Comparison of ENCODE assay signal across 10 cellular contexts in the genomic region with DNA sequence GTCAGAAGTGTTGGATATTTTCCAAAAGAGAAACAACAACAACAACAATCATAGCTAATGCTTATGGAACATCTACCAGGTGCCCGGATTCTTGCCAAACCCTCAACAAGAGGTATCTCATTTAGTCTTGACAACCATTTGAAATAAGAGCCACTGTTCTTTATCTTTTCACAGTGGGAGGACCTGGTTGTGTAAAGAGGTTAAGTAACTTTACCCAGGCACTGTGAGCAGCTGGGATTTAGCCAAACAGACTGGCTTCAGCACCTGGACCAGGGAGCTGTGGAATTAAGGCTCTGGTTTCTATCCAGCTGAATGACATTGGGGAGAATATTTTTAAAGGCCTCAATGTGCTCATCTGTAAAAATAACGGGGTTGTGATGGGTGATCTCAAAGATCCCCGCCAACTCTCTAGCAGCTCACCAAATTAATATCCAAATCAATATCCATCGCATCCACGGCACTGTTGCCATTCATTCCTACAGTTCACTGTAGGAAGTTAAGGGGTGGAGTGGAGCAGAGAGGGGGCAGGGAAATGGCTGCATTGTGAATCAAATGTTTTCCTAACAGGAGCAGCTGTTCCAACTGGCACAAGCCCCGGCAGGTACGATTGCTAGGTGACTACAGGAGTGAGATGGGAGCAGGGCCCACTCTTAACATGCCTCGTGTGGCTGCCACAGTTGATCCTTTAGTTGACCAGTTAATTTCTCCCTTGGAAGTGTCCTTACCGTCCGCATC.
DNase-seq lines count a peak whose midpoint lies in the region; ATAC-seq and TF ChIP-seq lines count a peak whose summit lies in the region.
"Had no signal": no experiment of that assay in that cellular context is flagged by ENCODE, and none has a peak within 500 bp of the region (broad histone marks: within the 10 kb centered on the region; RNA-seq: fewer than 3 reads in every experiment).

No MANE protein-coding gene starts in this region.

- H3K9me3 Mint-ChIP-seq in activated naive CD8-positive, alpha-beta T cell treated with anti-CD3 and anti-CD28 coated beads, Interleukin-2, amount 10 ng/mL, durations not matched to agents 7 days and 5 days: no peaks in the 10 kb centered on the region
- H3K9me3 Mint-ChIP-seq in activated naive CD8-positive, alpha-beta T cell treated with anti-CD3 and anti-CD28 coated beads for 36 hours: no peaks in the 10 kb centered on the region
- H3K9me3 Mint-ChIP-seq: nephron had no signal

- H3K27ac ChIP-seq in left ventricle myocardium inferior (replicated peaks) (peak overlapping the region; percentile 82), thyroid gland (no peak overlapping the region), brain microvascular endothelial cell (no peak overlapping the region)

- peak overlapping the region; percentile 49 for H3K4me3 Mint-ChIP-seq in activated naive CD8-positive, alpha-beta T cell treated with anti-CD3 and anti-CD28 coated beads, Interleukin-2, amount 10 ng/mL, durations not matched to agents 7 days and 5 days
- H3K4me3 Mint-ChIP-seq in activated naive CD8-positive, alpha-beta T cell treated with anti-CD3 and anti-CD28 coated beads for 36 hours: no peak overlapping the region
- H3K4me3 Mint-ChIP-seq: nephron had no signal

- intact Hi-C loops in left ventricle myocardium inferior (cut with micrococcal nuclease) (no loop called here), thyroid gland (cut with DNase I) (no loop called here)

- H3K4me3 ChIP-seq in left ventricle myocardium inferior (peak overlapping the region; percentile 23), thyroid gland (replicated peaks in 1 of 3) (no peak overlapping the region), brain microvascular endothelial cell (ENCODE audit: low read depth, low read length) (no peak overlapping the region)

- peaks cover 42% of the 10 kb centered on the region for H3K4me1 Mint-ChIP-seq in activated naive CD8-positive, alpha-beta T cell treated with anti-CD3 and anti-CD28 coated beads, Interleukin-2, amount 10 ng/mL, durations not matched to agents 7 days and 5 days
- peaks cover 6% of the 10 kb centered on the region for H3K4me1 Mint-ChIP-seq in activated naive CD8-positive, alpha-beta T cell treated with anti-CD3 and anti-CD28 coated beads for 36 hours

- ATAC-seq in activated naive CD8-positive, alpha-beta T cell treated with anti-CD3 and anti-CD28 coated beads, Interleukin-2, amount 10 ng/mL, durations not matched to agents 7 days and 5 days (ENCODE audit: low read depth): no peak
- no peak for ATAC-seq in GM19463 (IDR thresholded peaks at IDR 0.05; ENCODE audit: unreplicated experiment)

- 24 to 37% methylated on average over 10 of the region's 10 CpGs for WGBS in thyroid gland, 2 donors

- POLR2A ChIA-PET in activated naive CD8-positive, alpha-beta T cell treated with anti-CD3 and anti-CD28 coated beads, Interleukin-2, amount 10 ng/mL, durations not matched to agents 7 days and 5 days (lab: Charles Lee): interaction anchor here (1.1 kb wide), 1 partner anchor 77 kb away, joined by 4 read pairs; no protein-coding TSS in a partner anchor

- in situ Hi-C loops in brain microvascular endothelial cell (cut with HindIII; ENCODE audit: low pct_ligation_motif_present, low sequenced_read_pairs): no loop called here

- TF ChIP-seq POLR2A in thyroid gland (IDR thresholded peaks at IDR 0.05): no peak

- no peaks in the 10 kb centered on the region for H3K36me3 ChIP-seq in left ventricle myocardium inferior
- no peaks in the 10 kb centered on the region for H3K36me3 ChIP-seq in thyroid gland
- H3K36me3 ChIP-seq in brain microvascular endothelial cell (replicated peaks): no peaks in the 10 kb centered on the region

- TF ChIP-seq CTCF in left ventricle myocardium inferior (IDR thresholded peaks at IDR 0.05; ENCODE audit: borderline replicate concordance): no peak
- TF ChIP-seq CTCF in thyroid gland (IDR thresholded peaks at IDR 0.05): no peak
- TF ChIP-seq CTCF in brain microvascular endothelial cell (IDR thresholded peaks at IDR 0.05; ENCODE audit: low read depth, low read length, missing control alignments): no peak

- peaks cover 25% of the 10 kb centered on the region for H3K27me3 ChIP-seq in left ventricle myocardium inferior (ENCODE audit: low read depth)
- H3K27me3 ChIP-seq in thyroid gland: no peaks in the 10 kb centered on the region
- H3K27me3 ChIP-seq in brain microvascular endothelial cell (replicated peaks): no peaks in the 10 kb centered on the region

- H3K27ac Mint-ChIP-seq in activated naive CD8-positive, alpha-beta T cell treated with anti-CD3 and anti-CD28 coated beads, Interleukin-2, amount 10 ng/mL, durations not matched to agents 7 days and 5 days: peak overlapping the region; percentile 76
- no peak overlapping the region for H3K27ac Mint-ChIP-seq in activated naive CD8-positive, alpha-beta T cell treated with anti-CD3 and anti-CD28 coated beads for 36 hours

- H3K4me1 ChIP-seq in left ventricle myocardium inferior: peaks cover 27% of the 10 kb centered on the region
- peaks cover 19 to 20% of the 10 kb centered on the region in 2 donors for H3K4me1 ChIP-seq in thyroid gland

- peak; percentile 33 for DNase-seq in activated naive CD8-positive, alpha-beta T cell treated with anti-CD3 and anti-CD28 coated beads, Interleukin-2, amount 10 ng/mL, durations not matched to agents 7 days and 5 days
- DNase-seq in activated naive CD8-positive, alpha-beta T cell treated with anti-CD3 and anti-CD28 coated beads for 36 hours: no peak
- DNase-seq in NCI-H345 treated with DMSO at 0.1 percent for 48 hours (lab: John Stamatoyannopoulos, UW; ENCODE audit: unreplicated experiment) (peak; percentile 61), left ventricle myocardium inferior (no peak), thyroid gland (peak; percentile 78 to 86), Ammon's horn (ENCODE audit: low spot score) (no peak), brain microvascular endothelial cell (no peak)
- DNase-seq: GOT3 had no signal

- no peaks in the 10 kb centered on the region for H3K27me3 Mint-ChIP-seq in activated naive CD8-positive, alpha-beta T cell treated with anti-CD3 and anti-CD28 coated beads, Interleukin-2, amount 10 ng/mL, durations not matched to agents 7 days and 5 days
- H3K27me3 Mint-ChIP-seq in activated naive CD8-positive, alpha-beta T cell treated with anti-CD3 and anti-CD28 coated beads for 36 hours: no peaks in the 10 kb centered on the region

- peaks cover 7% of the 10 kb centered on the region for H3K36me3 Mint-ChIP-seq in activated naive CD8-positive, alpha-beta T cell treated with anti-CD3 and anti-CD28 coated beads, Interleukin-2, amount 10 ng/mL, durations not matched to agents 7 days and 5 days
- H3K36me3 Mint-ChIP-seq in activated naive CD8-positive, alpha-beta T cell treated with anti-CD3 and anti-CD28 coated beads for 36 hours: peaks cover 2% of the 10 kb centered on the region

- H3K9me3 ChIP-seq in left ventricle myocardium inferior (replicated peaks) (no peaks in the 10 kb centered on the region), thyroid gland (no peaks in the 10 kb centered on the region)

Comparison
In these comparisons a context has a peak if more than half of its experiments do, and no peak if none do; other contexts are left out.
1. DNase-seq: peak in activated naive CD8-positive, alpha-beta T cell treated with anti-CD3 and anti-CD28 coated beads, Interleukin-2, amount 10 ng/mL, durations not matched to agents 7 days and 5 days (single experiment), NCI-H345 treated with DMSO at 0.1 percent for 48 hours (single experiment) and thyroid gland (2 of 2); none in activated naive CD8-positive, alpha-beta T cell treated with anti-CD3 and anti-CD28 coated beads for 36 hours (single experiment), left ventricle myocardium inferior (single experiment), Ammon's horn (single experiment) and brain microvascular endothelial cell (single experiment).